ENCODE assay signal across 2 cellular contexts in the genomic region with DNA sequence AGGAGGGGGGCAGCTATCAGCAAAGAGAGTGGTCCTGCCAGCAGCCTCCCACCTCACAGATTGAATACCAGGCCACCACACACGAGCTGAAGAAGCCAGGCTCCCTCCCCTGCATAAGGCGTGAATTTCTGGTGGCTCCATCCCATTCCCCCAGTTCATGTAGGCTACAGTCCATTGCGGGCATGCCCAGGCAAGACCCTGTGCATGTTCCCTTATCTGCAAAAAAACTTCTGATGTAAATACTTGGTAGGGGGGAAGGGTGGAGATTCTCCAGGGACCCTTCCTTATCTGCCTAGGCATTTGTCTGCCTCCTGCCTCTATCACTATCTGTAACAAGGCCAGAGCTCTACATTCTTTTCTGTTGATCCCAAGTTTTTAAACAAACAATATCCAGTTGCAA.
TF ChIP-seq lines count a peak whose summit lies in the region.

No MANE protein-coding gene starts in this region.

TF ChIP-seq in A549, 52 proteins besides CTCF, POLR2A, EP300 and RAD21:
- TF ChIP-seq FOSL2 (IDR thresholded peaks at IDR 0.05): no peak
- no peak for TF ChIP-seq FOSL2 (CRISPR knock-in tag; IDR thresholded peaks at IDR 0.05)
- no peak for TF ChIP-seq POLR2AphosphoS2 (conservative IDR thresholded peaks at IDR 0.05; ENCODE audit: low read length)

TF ChIP-seq in IMR-90, 13 proteins besides CTCF, POLR2A, EP300 and RAD21:
- TF ChIP-seq, protein P1, sequence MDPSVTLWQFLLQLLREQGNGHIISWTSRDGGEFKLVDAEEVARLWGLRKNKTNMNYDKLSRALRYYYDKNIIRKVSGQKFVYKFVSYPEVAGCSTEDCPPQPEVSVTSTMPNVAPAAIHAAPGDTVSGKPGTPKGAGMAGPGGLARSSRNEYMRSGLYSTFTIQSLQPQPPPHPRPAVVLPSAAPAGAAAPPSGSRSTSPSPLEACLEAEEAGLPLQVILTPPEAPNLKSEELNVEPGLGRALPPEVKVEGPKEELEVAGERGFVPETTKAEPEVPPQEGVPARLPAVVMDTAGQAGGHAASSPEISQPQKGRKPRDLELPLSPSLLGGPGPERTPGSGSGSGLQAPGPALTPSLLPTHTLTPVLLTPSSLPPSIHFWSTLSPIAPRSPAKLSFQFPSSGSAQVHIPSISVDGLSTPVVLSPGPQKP (IDR thresholded peaks at IDR 0.05; ENCODE audit: borderline replicate concordance, low read depth, low read length): no peak
- TF ChIP-seq MAFK (IDR thresholded peaks at IDR 0.05; ENCODE audit: low read depth, low read length): no peak
- TF ChIP-seq, protein P2, sequence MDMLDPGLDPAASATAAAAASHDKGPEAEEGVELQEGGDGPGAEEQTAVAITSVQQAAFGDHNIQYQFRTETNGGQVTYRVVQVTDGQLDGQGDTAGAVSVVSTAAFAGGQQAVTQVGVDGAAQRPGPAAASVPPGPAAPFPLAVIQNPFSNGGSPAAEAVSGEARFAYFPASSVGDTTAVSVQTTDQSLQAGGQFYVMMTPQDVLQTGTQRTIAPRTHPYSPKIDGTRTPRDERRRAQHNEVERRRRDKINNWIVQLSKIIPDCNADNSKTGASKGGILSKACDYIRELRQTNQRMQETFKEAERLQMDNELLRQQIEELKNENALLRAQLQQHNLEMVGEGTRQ (IDR thresholded peaks at IDR 0.05; ENCODE audit: low read depth, low read length): no peak
